27 cellular contexts compared by ENCODE assay signal in the genomic region with DNA sequence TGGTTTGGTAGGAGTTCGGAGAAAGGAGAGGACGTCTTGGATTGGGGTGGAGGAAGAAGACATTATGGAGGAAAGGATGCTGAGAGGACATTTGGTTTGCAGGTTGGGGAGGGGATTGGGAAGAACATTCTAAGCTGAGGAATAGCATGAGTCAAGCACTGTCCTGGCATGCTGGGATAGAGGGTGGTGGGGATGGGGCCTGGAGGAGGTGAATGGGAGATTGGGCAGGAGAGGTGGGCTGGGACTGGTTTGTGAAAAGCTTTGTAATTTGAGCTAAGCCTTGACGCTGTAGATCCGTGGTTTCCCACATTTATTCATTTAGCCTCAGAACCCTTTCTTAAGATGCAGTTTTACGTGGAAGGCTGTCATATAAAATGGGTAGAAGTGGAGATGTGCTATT. TPM values are rescaled to one million over a fixed set of nuclear protein-coding genes. Genes with fewer than 3 reads are reported as not detected.
"Had no signal": no experiment of that assay in that cellular context is flagged by ENCODE, and none has a peak within 500 bp of the region (broad histone marks: within the 10 kb centered on the region; RNA-seq: fewer than 3 reads in every experiment).

No MANE protein-coding gene starts in this region.

- H2AFZ ChIP-seq: parathyroid adenoma had no signal

- H3K9me3 Mint-ChIP-seq: natural killer cell; nephron; stimulated activated effector memory CD8-positive, alpha-beta T cell treated with anti-CD3 and anti-CD28 coated beads, Interleukin-12 subunit alpha, Interleukin-12 subunit beta, amount 100 ng/mL, for 72 hours; stimulated activated naive CD8-positive, alpha-beta T cell treated with anti-CD3 and anti-CD28 coated beads, Interleukin-15, Interleukin-2, amounts not matched to agents 100 ng/mL and 50 ng/mL, for 24 hours had no signal

- H3K36me3 ChIP-seq: ovary, right lobe of liver, sigmoid colon, stomach, thoracic aorta, thyroid gland, tibial nerve, upper lobe of left lung, vagina had no signal

- H3K9ac ChIP-seq: parathyroid adenoma had no signal

- H3K27me3 ChIP-seq: ovary, right lobe of liver, sigmoid colon, stomach, thyroid gland, tibial nerve, upper lobe of left lung, vagina had no signal

- H3K4me3 ChIP-seq: ovary, psoas muscle, right lobe of liver, sigmoid colon, stomach, thoracic aorta, thyroid gland, tibial nerve, upper lobe of left lung, vagina had no signal

- H3K27ac ChIP-seq: ovary, parathyroid adenoma, psoas muscle, right lobe of liver, sigmoid colon, stomach, thoracic aorta, thyroid gland, tibial nerve, upper lobe of left lung, vagina had no signal

- H3K4me1 Mint-ChIP-seq: natural killer cell; nephron; stimulated activated effector memory CD8-positive, alpha-beta T cell treated with anti-CD3 and anti-CD28 coated beads, Interleukin-12 subunit alpha, Interleukin-12 subunit beta, amount 100 ng/mL, for 72 hours; stimulated activated naive B cell treated with anti-CD40 and anti-IgM and Interleukin-4, amounts not matched to agents 10 μg/mL and 1 μg/mL and 100 μg/mL, for 72 hours had no signal

- DNase-seq: natural killer cell; occipital lobe; ovary; posterior cingulate gyrus; psoas muscle; right cardiac atrium; right lobe of liver; sigmoid colon; small intestine; stimulated activated CD4-positive, alpha-beta T cell treated with anti-CD3 and anti-CD28 coated beads, Interleukin-15, amount 100 ng/mL, for 24 hours; stimulated activated CD4-positive, alpha-beta T cell treated with anti-CD3 and anti-CD28 coated beads, Interleukin-2, amount 100 ng/mL, for 24 hours; stimulated activated CD4-positive, alpha-beta T cell treated with anti-CD3 and anti-CD28 coated beads, Interleukin-2, amount 100 ng/mL, for 48 hours; stimulated activated CD4-positive, alpha-beta T cell treated with anti-CD3 and anti-CD28 coated beads, Interleukin-4, amount 100 ng/mL, for 24 hours; stimulated activated naive B cell treated with anti-CD40 and anti-IgM and Interleukin-4, amounts not matched to agents 10 μg/mL and 1 μg/mL and 100 μg/mL, for 72 hours; stimulated activated naive CD4-positive, alpha-beta T cell treated with Interleukin-2 at 50 U/mL for 16 hours; stomach; thyroid gland; trophoblast cell; upper lobe of left lung had no signal

- H3K4me1 ChIP-seq: psoas muscle, right lobe of liver, sigmoid colon, stomach, upper lobe of left lung, vagina had no signal

- H3K4me3 Mint-ChIP-seq: natural killer cell; nephron; stimulated activated effector memory CD8-positive, alpha-beta T cell treated with anti-CD3 and anti-CD28 coated beads, Interleukin-12 subunit alpha, Interleukin-12 subunit beta, amount 100 ng/mL, for 72 hours; stimulated activated naive B cell treated with anti-CD40 and anti-IgM and Interleukin-4, amounts not matched to agents 10 μg/mL and 1 μg/mL and 100 μg/mL, for 72 hours; stimulated activated naive CD8-positive, alpha-beta T cell treated with anti-CD3 and anti-CD28 coated beads, Interleukin-15, Interleukin-2, amounts not matched to agents 100 ng/mL and 50 ng/mL, for 24 hours had no signal

- H3K9me3 ChIP-seq: ovary, psoas muscle, right lobe of liver, sigmoid colon, stomach, thoracic aorta, thyroid gland, tibial nerve, upper lobe of left lung, vagina had no signal

- ATAC-seq: natural killer cell; psoas muscle; right cardiac atrium; right lobe of liver; stimulated activated effector memory CD8-positive, alpha-beta T cell treated with anti-CD3 and anti-CD28 coated beads, Interleukin-12 subunit alpha, Interleukin-12 subunit beta, amount 100 ng/mL, for 72 hours; stimulated activated naive B cell treated with anti-CD40 and anti-IgM and Interleukin-4, amounts not matched to agents 10 μg/mL and 1 μg/mL and 100 μg/mL, for 72 hours had no signal

- H3K27ac Mint-ChIP-seq: natural killer cell; nephron; progenitor cell of endocrine pancreas; stimulated activated effector memory CD8-positive, alpha-beta T cell treated with anti-CD3 and anti-CD28 coated beads, Interleukin-12 subunit alpha, Interleukin-12 subunit beta, amount 100 ng/mL, for 72 hours; stimulated activated naive B cell treated with anti-CD40 and anti-IgM and Interleukin-4, amounts not matched to agents 10 μg/mL and 1 μg/mL and 100 μg/mL, for 72 hours; stimulated activated naive CD8-positive, alpha-beta T cell treated with anti-CD3 and anti-CD28 coated beads, Interleukin-15, Interleukin-2, amounts not matched to agents 100 ng/mL and 50 ng/mL, for 24 hours had no signal

- H3K36me3 Mint-ChIP-seq: natural killer cell; stimulated activated effector memory CD8-positive, alpha-beta T cell treated with anti-CD3 and anti-CD28 coated beads, Interleukin-12 subunit alpha, Interleukin-12 subunit beta, amount 100 ng/mL, for 72 hours; stimulated activated naive B cell treated with anti-CD40 and anti-IgM and Interleukin-4, amounts not matched to agents 10 μg/mL and 1 μg/mL and 100 μg/mL, for 72 hours had no signal

RNA-seq across cellular contexts. Expression of a gene that starts 52.2 kb away (rescaled TPM):
- total RNA-seq: natural killer cell had no signal
